Comparison of ENCODE assay signal across 8 cellular contexts in genomic region chr6:150865406-150866146, GRCh38. TPM values are rescaled to one million over a fixed set of nuclear protein-coding genes. Genes with fewer than 3 reads are reported as not detected.
DNase-seq lines count a peak whose midpoint lies in the region; ATAC-seq and TF ChIP-seq lines count a peak whose summit lies in the region.

Gene MTHFD1L, plus strand, starts transcription at chr6:150865702. Its CDS starts 121 bp downstream, at chr6:150865823.

- H3K4me1 Mint-ChIP-seq in activated naive CD8-positive, alpha-beta T cell treated with anti-CD3 and anti-CD28 coated beads, Interleukin-2, amount 50 U/mL, for 24 hours, result peaks cover 36% of the 10 kb centered on the region

- H3K4me3 Mint-ChIP-seq in activated naive CD8-positive, alpha-beta T cell treated with anti-CD3 and anti-CD28 coated beads, Interleukin-2, amount 50 U/mL, for 24 hours, result peak within 1 kb of the TSS; percentile 90

- TF ChIP-seq CTCF in upper lobe of left lung (IDR thresholded peaks at IDR 0.05), result peak; percentile 50 to 85 (median 75)

- H3K9me3 ChIP-seq in upper lobe of left lung, result no peaks in the 10 kb centered on the region

- peaks cover 12 to 25% (median 13%) of the 10 kb centered on the region in 4 donors for H3K4me1 ChIP-seq in upper lobe of left lung

- TF ChIP-seq POLR2A in upper lobe of left lung (IDR thresholded peaks at IDR 0.05), result peak in 1 of 4 donors; percentile 60

- peaks cover 15% of the 10 kb centered on the region for H3K36me3 Mint-ChIP-seq in activated naive CD8-positive, alpha-beta T cell treated with anti-CD3 and anti-CD28 coated beads, Interleukin-2, amount 50 U/mL, for 24 hours (ENCODE audit: low read depth)

- H3K27ac ChIP-seq in upper lobe of left lung, result peak within 1 kb of the TSS; percentile 88 to 94 (median 93)

- intact Hi-C loops in cardiac septum (cut with DNase I) (no loop called here), posterior cingulate gyrus (cut with DNase I) (no loop called here)

- no peaks in the 10 kb centered on the region for H3K9me3 Mint-ChIP-seq in activated naive CD8-positive, alpha-beta T cell treated with anti-CD3 and anti-CD28 coated beads, Interleukin-2, amount 50 U/mL, for 24 hours

- 0% methylated on average over 2 to 14 of the region's 82 CpGs for WGBS in upper lobe of left lung, 2 donors

- H3K4me3 ChIP-seq in upper lobe of left lung, result peak within 1 kb of the TSS; percentile 78 to 98 (median 91)

- peak; percentile 78 for ATAC-seq in GM21723 (IDR thresholded peaks at IDR 0.05; ENCODE audit: unreplicated experiment)
- peak; percentile 89 for ATAC-seq in activated naive CD8-positive, alpha-beta T cell treated with anti-CD3 and anti-CD28 coated beads, Interleukin-2, amount 50 U/mL, for 24 hours
- peak; percentile 84 to 92 for ATAC-seq in upper lobe of left lung (ENCODE audit: low FRiP score in 2 of 2)

- DNase-seq in G401 (ENCODE audit: low spot score), result peak; percentile 73
- peak; percentile 55 for DNase-seq in KG1 (lab: John Stamatoyannopoulos, UW)
- peak; percentile 52 to 68 for DNase-seq in SW 1271 (lab: John Stamatoyannopoulos, UW)
- DNase-seq in activated naive CD8-positive, alpha-beta T cell treated with anti-CD3 and anti-CD28 coated beads, Interleukin-2, amount 50 U/mL, for 24 hours, result peak; percentile 85
- DNase-seq in cardiac septum (ENCODE audit: low spot score), result peak; percentile 84
- DNase-seq in posterior cingulate gyrus, result peak; percentile 40 to 92 (median 60)
- DNase-seq in upper lobe of left lung, result peak; percentile 79 to 97

- in situ Hi-C loops in G401 (cut with HindIII; ENCODE audit: low sequenced_read_pairs), result no loop called here

- H3K27me3 ChIP-seq in upper lobe of left lung, result no peaks in the 10 kb centered on the region

- TF ChIP-seq EP300 in upper lobe of left lung (IDR thresholded peaks at IDR 0.05), result no peak

- H3K36me3 ChIP-seq in upper lobe of left lung, result no peaks in the 10 kb centered on the region

- peak within 1 kb of the TSS; percentile 87 for H3K27ac Mint-ChIP-seq in activated naive CD8-positive, alpha-beta T cell treated with anti-CD3 and anti-CD28 coated beads, Interleukin-2, amount 50 U/mL, for 24 hours

- peaks cover 25% of the 10 kb centered on the region for H3K27me3 Mint-ChIP-seq in activated naive CD8-positive, alpha-beta T cell treated with anti-CD3 and anti-CD28 coated beads, Interleukin-2, amount 50 U/mL, for 24 hours

RNA-seq across cellular contexts. Expression of gene MTHFD1L, which starts in this region (rescaled TPM):
- 39.2 and 59.6 TPM in 2 replicates for total RNA-seq in G401 (2014; rRNA removed; shearing (Covaris generic))
- total RNA-seq in cardiac septum, result 5.3 TPM
- total RNA-seq in upper lobe of left lung, result 10 to 100 TPM; 11.8 to 32.3 (median 19.4) TPM

Comparison
In these comparisons a context has a peak if more than half of its experiments do, and no peak if none do; other contexts are left out.
1. Peak in every context shown above with its lines: DNase-seq, ATAC-seq, H3K4me3 ChIP-seq and H3K27ac ChIP-seq.